In genomic region chr10:75062191-75062849, GRCh38 we compare ENCODE assay signal across 12 cellular contexts. TPM values are rescaled to one million over a fixed set of nuclear protein-coding genes. Genes with fewer than 3 reads are reported as not detected.
DNase-seq lines count a peak whose midpoint lies in the region; ATAC-seq and TF ChIP-seq lines count a peak whose summit lies in the region.
"Had no signal": no experiment of that assay in that cellular context is flagged by ENCODE, and none has a peak within 500 bp of the region (broad histone marks: within the 10 kb centered on the region; RNA-seq: fewer than 3 reads in every experiment).

No MANE protein-coding gene starts in this region.

- H3K4me3 ChIP-seq in BLaER1 treated with 17β-estradiol and CSF1 and Interleukin-3, amounts not matched to agents 10 nM and 100 nM: no peak overlapping the region
- no peak overlapping the region for H3K4me3 ChIP-seq in mammary epithelial cell (replicated peaks in 1 of 3; ENCODE audit: insufficient read depth in 1 of 3, low read depth in 2 of 3, low read length in 3 of 3)
- no peak overlapping the region for H3K4me3 ChIP-seq in neural progenitor cell
- H3K4me3 ChIP-seq: body of pancreas had no signal

- peak overlapping the region; percentile 56 for H3K4me3 Mint-ChIP-seq in neural progenitor cell
- H3K4me3 Mint-ChIP-seq in endothelial cell (ENCODE audit: unreplicated experiment): no peak overlapping the region
- H3K4me3 Mint-ChIP-seq: activated CD8-positive, alpha-beta memory T cell treated with anti-CD3 and anti-CD28 coated beads, Interleukin-2, amount 10 ng/mL, durations not matched to agents 7 days and 5 days had no signal

- peak overlapping the region in 8 of 11 experiments; percentile 12 to 65 (median 33); a peak in 11 of 22 replicates for H3K27ac ChIP-seq in BLaER1 treated with 17β-estradiol and CSF1 and Interleukin-3, amounts not matched to agents 10 nM and 100 nM
- H3K27ac ChIP-seq in mammary epithelial cell (ENCODE audit: insufficient read depth, low read depth, low read length) (no peak overlapping the region), neural progenitor cell (no peak overlapping the region)
- H3K27ac ChIP-seq: body of pancreas had no signal

- H3K27ac Mint-ChIP-seq in neural progenitor cell: peak overlapping the region; percentile 86
- H3K27ac Mint-ChIP-seq in endothelial cell (ENCODE audit: unreplicated experiment): no peak overlapping the region
- H3K27ac Mint-ChIP-seq: activated CD8-positive, alpha-beta memory T cell treated with anti-CD3 and anti-CD28 coated beads, Interleukin-2, amount 10 ng/mL, durations not matched to agents 7 days and 5 days had no signal

- H4K20me1 ChIP-seq in BLaER1 treated with 17β-estradiol and CSF1 and Interleukin-3, amounts not matched to agents 10 nM and 100 nM: no peaks in the 10 kb centered on the region
- no peaks in the 10 kb centered on the region for H4K20me1 ChIP-seq in mammary epithelial cell (ENCODE audit: insufficient read depth, low read length)
- H4K20me1 ChIP-seq in neural progenitor cell (ENCODE audit: low read depth): no peaks in the 10 kb centered on the region

- H3K4me1 Mint-ChIP-seq in neural progenitor cell: peaks cover 12% of the 10 kb centered on the region
- peaks cover 6% of the 10 kb centered on the region for H3K4me1 Mint-ChIP-seq in endothelial cell (ENCODE audit: unreplicated experiment)
- H3K4me1 Mint-ChIP-seq: activated CD8-positive, alpha-beta memory T cell treated with anti-CD3 and anti-CD28 coated beads, Interleukin-2, amount 10 ng/mL, durations not matched to agents 7 days and 5 days had no signal

- no peaks in the 10 kb centered on the region for H3K9me3 Mint-ChIP-seq in neural progenitor cell
- H3K9me3 Mint-ChIP-seq in endothelial cell (ENCODE audit: unreplicated experiment): no peaks in the 10 kb centered on the region

- no peaks in the 10 kb centered on the region for H3K36me3 ChIP-seq in BLaER1 treated with 17β-estradiol and CSF1 and Interleukin-3, amounts not matched to agents 10 nM and 100 nM
- H3K36me3 ChIP-seq in mammary epithelial cell (ENCODE audit: insufficient read depth, low read length) (no peaks in the 10 kb centered on the region), neural progenitor cell (no peaks in the 10 kb centered on the region)

- H3K27me3 ChIP-seq in BLaER1 treated with 17β-estradiol and CSF1 and Interleukin-3, amounts not matched to agents 10 nM and 100 nM: no peaks in the 10 kb centered on the region
- H3K27me3 ChIP-seq in mammary epithelial cell (ENCODE audit: insufficient read depth, low read length) (no peaks in the 10 kb centered on the region), neural progenitor cell (no peaks in the 10 kb centered on the region)
- H3K27me3 ChIP-seq: body of pancreas had no signal

- dilution Hi-C loops in mammary epithelial cell (cut with HindIII; ENCODE audit: low sequenced_read_pairs): no loop called here

- intact Hi-C loops in mammary epithelial cell (cut with micrococcal nuclease): no loop called here
- intact Hi-C loops in left colon (cut with DNase I, micrococcal nuclease): no loop called here

- H2AFZ ChIP-seq in mammary epithelial cell (ENCODE audit: low read depth, low read length): peak overlapping the region; percentile 81
- H2AFZ ChIP-seq in neural progenitor cell (replicated peaks): peak overlapping the region; percentile 26

- H3F3A ChIP-seq in neural progenitor cell (ENCODE audit: low read depth): no peaks in the 10 kb centered on the region

- H3K9ac ChIP-seq in BLaER1 treated with 17β-estradiol and CSF1 and Interleukin-3, amounts not matched to agents 10 nM and 100 nM: peak overlapping the region in 1 of 11 experiments; percentile 31; a peak in 1 of 22 replicates
- H3K9ac ChIP-seq in mammary epithelial cell (ENCODE audit: insufficient read depth, low read length): no peak overlapping the region
- H3K9ac ChIP-seq in neural progenitor cell: no peak overlapping the region

- CTCF ChIA-PET in mammary epithelial cell (lab: Charles Lee; ENCODE audit: low non-redundant PET): no interaction called here

- in situ Hi-C loops in mammary epithelial cell (cut with MboI; ENCODE audit: low sequenced_read_pairs in 2 of 2): no loop called here

- ATAC-seq in HG02973 (IDR thresholded peaks at IDR 0.05; ENCODE audit: unreplicated experiment): no peak
- no peak for ATAC-seq in left colon
- ATAC-seq: activated CD8-positive, alpha-beta memory T cell treated with anti-CD3 and anti-CD28 coated beads, Interleukin-2, amount 10 ng/mL, durations not matched to agents 7 days and 5 days; body of pancreas had no signal

- TF ChIP-seq CTCF in mammary epithelial cell (conservative IDR thresholded peaks at IDR 0.05 in 1 of 2, IDR thresholded peaks at IDR 0.05 in 1 of 2; ENCODE audit: extremely low read depth in 1 of 2, insufficient read depth in 1 of 2, low read depth in 1 of 2, low read length in 2 of 2) (no peak), neural progenitor cell (IDR thresholded peaks at IDR 0.05) (no peak), GM20000 (IDR thresholded peaks at IDR 0.05; ENCODE audit: extremely low read depth, missing control alignments) (no peak), endothelial cell (IDR thresholded peaks at IDR 0.05; ENCODE audit: unreplicated experiment) (no peak)

- H3K79me2 ChIP-seq in mammary epithelial cell (ENCODE audit: insufficient read depth, low read length) (no peaks in the 10 kb centered on the region), neural progenitor cell (ENCODE audit: low read depth) (no peaks in the 10 kb centered on the region)

- H3K36me3 Mint-ChIP-seq in neural progenitor cell: no peaks in the 10 kb centered on the region
- H3K36me3 Mint-ChIP-seq in endothelial cell (ENCODE audit: low read depth, unreplicated experiment): no peaks in the 10 kb centered on the region
- H3K36me3 Mint-ChIP-seq: activated CD8-positive, alpha-beta memory T cell treated with anti-CD3 and anti-CD28 coated beads, Interleukin-2, amount 10 ng/mL, durations not matched to agents 7 days and 5 days had no signal

- peaks cover 2% of the 10 kb centered on the region for H3K27me3 Mint-ChIP-seq in neural progenitor cell (ENCODE audit: insufficient read depth, low read depth)
- peaks cover 4% of the 10 kb centered on the region for H3K27me3 Mint-ChIP-seq in endothelial cell (ENCODE audit: unreplicated experiment)
- H3K27me3 Mint-ChIP-seq: activated CD8-positive, alpha-beta memory T cell treated with anti-CD3 and anti-CD28 coated beads, Interleukin-2, amount 10 ng/mL, durations not matched to agents 7 days and 5 days had no signal

- peaks cover 0 to 4% (median 0%) of the 10 kb centered on the region in 11 experiments; a peak in 1 of 22 replicates for H3K9me3 ChIP-seq in BLaER1 treated with 17β-estradiol and CSF1 and Interleukin-3, amounts not matched to agents 10 nM and 100 nM (replicated peaks in 1 of 11)
- H3K9me3 ChIP-seq in mammary epithelial cell (replicated peaks; ENCODE audit: insufficient read depth, low read length): no peaks in the 10 kb centered on the region
- H3K9me3 ChIP-seq in neural progenitor cell (ENCODE audit: low read depth): no peaks in the 10 kb centered on the region
- H3K9me3 ChIP-seq: body of pancreas had no signal

- peaks cover 18 to 34% (median 24%) of the 10 kb centered on the region in 10 experiments; a peak in 19 of 20 replicates for H3K4me1 ChIP-seq in BLaER1 treated with 17β-estradiol and CSF1 and Interleukin-3, amounts not matched to agents 10 nM and 100 nM
- H3K4me1 ChIP-seq in mammary epithelial cell (ENCODE audit: insufficient read depth, low read length) (peaks cover 6% of the 10 kb centered on the region), neural progenitor cell (no peaks in the 10 kb centered on the region)
- H3K4me1 ChIP-seq: body of pancreas had no signal

- peak overlapping the region; percentile 30 to 72 (median 42) for H3K4me2 ChIP-seq in BLaER1 treated with 17β-estradiol and CSF1 and Interleukin-3, amounts not matched to agents 10 nM and 100 nM
- H3K4me2 ChIP-seq in mammary epithelial cell (ENCODE audit: insufficient read depth, low read depth, low read length) (no peak overlapping the region), neural progenitor cell (no peak overlapping the region)

- WGBS in mammary epithelial cell (ENCODE audit: low coverage, missing lambda C conversion rate): 40% methylated on average over 16 of the region's 16 CpGs

- DNase-seq in NCI-H446 (lab: John Stamatoyannopoulos, UW) (peak; percentile 57 to 79), mammary epithelial cell (no peak), neural progenitor cell (ENCODE audit: low spot score) (no peak), GM20000 (ENCODE audit: low spot score) (no peak), left colon (no peak), endothelial cell (ENCODE audit: low spot score) (no peak)
- DNase-seq: activated CD8-positive, alpha-beta memory T cell treated with anti-CD3 and anti-CD28 coated beads, Interleukin-2, amount 10 ng/mL, durations not matched to agents 7 days and 5 days; NCI-H524 treated with DMSO at 0.1 percent for 48 hours; stimulated activated CD8-positive, alpha-beta memory T cell treated with anti-CD3 and anti-CD28 coated beads, Interleukin-4, amount 100 ng/mL, for 48 hours had no signal

- no TSS peak for BruUV-seq in mammary epithelial cell (replicated peaks; lab: Mats Ljungman, UMichigan)

RNA-seq across cellular contexts. Expression of gene SAMD8, which starts 49.1 kb away (rescaled TPM):
- 10 to 100 TPM; 30.1 to 39.5 TPM for total RNA-seq in mammary epithelial cell
- 12.6 TPM for polyA plus RNA-seq in mammary epithelial cell
- 57.1 TPM for polyA minus RNA-seq in mammary epithelial cell
- total RNA-seq in neural progenitor cell (ENCODE audit: low replicate concordance): 25.7 and 39.5 TPM in 2 replicates
- total RNA-seq in left colon: 10 to 100 TPM; 12.0 to 20.3 TPM
- 29.0 TPM for total RNA-seq in endothelial cell (ENCODE audit: unreplicated experiment)

Comparison
In these comparisons a context has a peak if more than half of its experiments do, and no peak if none do; other contexts are left out.
1. H3K27ac ChIP-seq: peak in BLaER1 treated with 17β-estradiol and CSF1 and Interleukin-3, amounts not matched to agents 10 nM and 100 nM (8 of 11); none in mammary epithelial cell (single experiment) and neural progenitor cell (single experiment).
2. H3K4me2 ChIP-seq: peak in BLaER1 treated with 17β-estradiol and CSF1 and Interleukin-3, amounts not matched to agents 10 nM and 100 nM (11 of 11); none in mammary epithelial cell (single experiment) and neural progenitor cell (single experiment).
3. DNase-seq: peak in NCI-H446 (2 of 2); none in mammary epithelial cell (single experiment), neural progenitor cell (single experiment), GM20000 (single experiment), left colon (0 of 2) and endothelial cell (single experiment).